In genomic region chr14:69366761-69367160, GRCh38 we compare ENCODE assay signal across 29 cellular contexts.
"Had no signal": no experiment of that assay in that cellular context is flagged by ENCODE, and none has a peak within 500 bp of the region (broad histone marks: within the 10 kb centered on the region; RNA-seq: fewer than 3 reads in every experiment).

No MANE protein-coding gene starts in this region.

- DNase-seq: naive thymus-derived CD4-positive, alpha-beta T cell; natural killer cell; nucleus accumbens; pancreas; right cardiac atrium; spleen; stimulated activated CD4-positive, alpha-beta T cell treated with anti-CD3 and anti-CD28 coated beads, Interleukin-12 subunit alpha, Interleukin-12 subunit beta, amount 100 ng/mL, for 4 hours; stimulated activated CD4-positive, alpha-beta T cell treated with anti-CD3 and anti-CD28 coated beads, Interleukin-1b, Interleukin-23, amount 100 ng/mL, for 48 hours; stimulated activated CD4-positive, alpha-beta T cell treated with anti-CD3 and anti-CD28 coated beads, Interleukin-4, amount 100 ng/mL, for 1 hour; stimulated activated CD4-positive, alpha-beta T cell treated with anti-CD3 and anti-CD28 coated beads, Interleukin-4, amount 100 ng/mL, for 4 hours; stimulated activated CD8-positive, alpha-beta memory T cell treated with anti-CD3 and anti-CD28 coated beads, Interleukin-4, amount 100 ng/mL, for 48 hours; stimulated activated naive CD4-positive, alpha-beta T cell; stimulated activated naive CD8-positive, alpha-beta T cell treated with anti-CD3 and anti-CD28 coated beads, Interleukin-15, amount 100 ng/mL, for 72 hours; stimulated activated naive CD8-positive, alpha-beta T cell treated with anti-CD3 and anti-CD28 coated beads, Interleukin-15, Interleukin-2, amounts not matched to agents 100 U/mL and 50 U/mL, for 24 hours; substantia nigra; testis; tibial artery; transverse colon; upper lobe of right lung had no signal

- H3K27me3 Mint-ChIP-seq: stimulated activated memory B cell treated with anti-CD40 and anti-IgM and Interleukin-4, amounts not matched to agents 10 μg/mL and 1 μg/mL and 100 μg/mL, for 72 hours; stimulated activated naive CD8-positive, alpha-beta T cell treated with anti-CD3 and anti-CD28 coated beads, Interleukin-15, amount 100 ng/mL, for 72 hours had no signal

- ATAC-seq: naive thymus-derived CD4-positive, alpha-beta T cell; natural killer cell; pancreas; right cardiac atrium; sciatic nerve; stimulated activated memory B cell treated with anti-CD40 and anti-IgM and Interleukin-4, amounts not matched to agents 10 μg/mL and 1 μg/mL and 100 μg/mL, for 72 hours; stimulated activated naive CD8-positive, alpha-beta T cell treated with anti-CD3 and anti-CD28 coated beads, Interleukin-15, amount 100 ng/mL, for 72 hours; stimulated activated naive CD8-positive, alpha-beta T cell treated with anti-CD3 and anti-CD28 coated beads, Interleukin-15, Interleukin-2, amounts not matched to agents 100 U/mL and 50 U/mL, for 24 hours; upper lobe of right lung had no signal

- H3K9me3 Mint-ChIP-seq: naive thymus-derived CD4-positive, alpha-beta T cell; natural killer cell; nephron; stimulated activated memory B cell treated with anti-CD40 and anti-IgM and Interleukin-4, amounts not matched to agents 10 μg/mL and 1 μg/mL and 100 μg/mL, for 72 hours; stimulated activated naive CD8-positive, alpha-beta T cell treated with anti-CD3 and anti-CD28 coated beads, Interleukin-15, amount 100 ng/mL, for 72 hours; type B pancreatic cell had no signal

- H3K4me3 Mint-ChIP-seq: naive thymus-derived CD4-positive, alpha-beta T cell; natural killer cell; nephron; stimulated activated memory B cell treated with anti-CD40 and anti-IgM and Interleukin-4, amounts not matched to agents 10 μg/mL and 1 μg/mL and 100 μg/mL, for 72 hours; stimulated activated naive CD8-positive, alpha-beta T cell treated with anti-CD3 and anti-CD28 coated beads, Interleukin-15, amount 100 ng/mL, for 72 hours; type B pancreatic cell had no signal

- H3K27ac Mint-ChIP-seq: natural killer cell; nephron; stimulated activated memory B cell treated with anti-CD40 and anti-IgM and Interleukin-4, amounts not matched to agents 10 μg/mL and 1 μg/mL and 100 μg/mL, for 72 hours; stimulated activated naive CD8-positive, alpha-beta T cell treated with anti-CD3 and anti-CD28 coated beads, Interleukin-15, amount 100 ng/mL, for 72 hours; type B pancreatic cell had no signal

- H3K4me1 ChIP-seq: pancreas, prostate gland, spleen, suprapubic skin, testis, tibial artery, transverse colon, upper lobe of right lung, vagina had no signal

- H3K4me2 ChIP-seq: smooth muscle cell had no signal

- FAIRE-seq: pancreas had no signal

- H3K36me3 ChIP-seq: neutrophil, pancreas, prostate gland, suprapubic skin, tibial artery, transverse colon, upper lobe of right lung, vagina had no signal

- H3K4me3 ChIP-seq: pancreas, prostate gland, skin epidermis, smooth muscle cell, spleen, suprapubic skin, testis, tibial artery, transverse colon, upper lobe of right lung, vagina had no signal

- H3K4me1 Mint-ChIP-seq: naive thymus-derived CD4-positive, alpha-beta T cell; natural killer cell; nephron; stimulated activated memory B cell treated with anti-CD40 and anti-IgM and Interleukin-4, amounts not matched to agents 10 μg/mL and 1 μg/mL and 100 μg/mL, for 72 hours; stimulated activated naive CD8-positive, alpha-beta T cell treated with anti-CD3 and anti-CD28 coated beads, Interleukin-15, amount 100 ng/mL, for 72 hours had no signal

- H3K27me3 ChIP-seq: neutrophil, pancreas, spleen, suprapubic skin, testis, upper lobe of right lung, vagina had no signal

- H3K36me3 Mint-ChIP-seq: natural killer cell, type B pancreatic cell had no signal

- H3K9me3 ChIP-seq: neutrophil, pancreas, prostate gland, spleen, suprapubic skin, testis, tibial artery, transverse colon, upper lobe of right lung, vagina had no signal

- H3K27ac ChIP-seq: neutrophil, pancreas, prostate gland, skin epidermis, spleen, suprapubic skin, testis, tibial artery, transverse colon, upper lobe of right lung, vagina had no signal
